ENCODE assay signal across 1 cellular context in genomic region chr17:50865868-50866260, GRCh38.
TF ChIP-seq lines count a peak whose summit lies in the region.

No MANE protein-coding gene starts in this region.

TF ChIP-seq in K562, 482 proteins besides CTCF, POLR2A, EP300 and RAD21:
- no peak for TF ChIP-seq ZBTB9 (CRISPR knock-in tag; IDR thresholded peaks at IDR 0.05)
- TF ChIP-seq BCLAF1 (IDR thresholded peaks at IDR 0.05; ENCODE audit: borderline replicate concordance in 1 of 2, control insufficient read depth in 1 of 2, low read depth in 2 of 2, low read length in 1 of 2): 0 out of 4 replicates have a peak, but pooled peaks of 1 of the 2 experiments have one; percentile 50
- no peak for TF ChIP-seq E4F1 (CRISPR knock-in tag; IDR thresholded peaks at IDR 0.05; ENCODE audit: borderline replicate concordance)
- TF ChIP-seq ZKSCAN1 (IDR thresholded peaks at IDR 0.05; ENCODE audit: low read depth, low read length): no peak
- TF ChIP-seq EP400 (IDR thresholded peaks at IDR 0.05): 0 out of 2 replicates have a peak, but pooled peaks have one; percentile 6
- TF ChIP-seq RBBP5 (IDR thresholded peaks at IDR 0.05; ENCODE audit: borderline replicate concordance, insufficient read depth, low read length, poor library complexity, severe bottlenecking): peak; percentile 17
- TF ChIP-seq PCBP1 (IDR thresholded peaks at IDR 0.05; ENCODE audit: low read depth, low read length, poor library complexity, severe bottlenecking): no peak
- TF ChIP-seq ZNF133 (CRISPR knock-in tag; IDR thresholded peaks at IDR 0.05): no peak
- 0 out of 2 replicates have a peak, but pooled peaks have one; percentile 38 for TF ChIP-seq ZNF445 (CRISPR knock-in tag; IDR thresholded peaks at IDR 0.05; ENCODE audit: low read depth)
- TF ChIP-seq PHF8 (IDR thresholded peaks at IDR 0.05; ENCODE audit: borderline replicate concordance, low read length): peak; percentile 77
- TF ChIP-seq E2F1 (CRISPR knock-in tag; IDR thresholded peaks at IDR 0.05): 0 out of 2 replicates have a peak, but pooled peaks have one; percentile 74
- 0 out of 4 replicates have a peak, but pooled peaks of 1 of the 2 experiments have one; percentile 59 for TF ChIP-seq MLX (CRISPR knock-in tag; conservative IDR thresholded peaks at IDR 0.05)
- no peak for TF ChIP-seq LARP7 (IDR thresholded peaks at IDR 0.05)
- TF ChIP-seq GATAD2B (IDR thresholded peaks at IDR 0.05; ENCODE audit: borderline replicate concordance): 0 out of 2 replicates have a peak, but pooled peaks have one; percentile 22
- peak; percentile 65; the same call in 1 of the 2 replicates for TF ChIP-seq TGIF2 (CRISPR knock-in tag; IDR thresholded peaks at IDR 0.05)
- TF ChIP-seq, protein P1, sequence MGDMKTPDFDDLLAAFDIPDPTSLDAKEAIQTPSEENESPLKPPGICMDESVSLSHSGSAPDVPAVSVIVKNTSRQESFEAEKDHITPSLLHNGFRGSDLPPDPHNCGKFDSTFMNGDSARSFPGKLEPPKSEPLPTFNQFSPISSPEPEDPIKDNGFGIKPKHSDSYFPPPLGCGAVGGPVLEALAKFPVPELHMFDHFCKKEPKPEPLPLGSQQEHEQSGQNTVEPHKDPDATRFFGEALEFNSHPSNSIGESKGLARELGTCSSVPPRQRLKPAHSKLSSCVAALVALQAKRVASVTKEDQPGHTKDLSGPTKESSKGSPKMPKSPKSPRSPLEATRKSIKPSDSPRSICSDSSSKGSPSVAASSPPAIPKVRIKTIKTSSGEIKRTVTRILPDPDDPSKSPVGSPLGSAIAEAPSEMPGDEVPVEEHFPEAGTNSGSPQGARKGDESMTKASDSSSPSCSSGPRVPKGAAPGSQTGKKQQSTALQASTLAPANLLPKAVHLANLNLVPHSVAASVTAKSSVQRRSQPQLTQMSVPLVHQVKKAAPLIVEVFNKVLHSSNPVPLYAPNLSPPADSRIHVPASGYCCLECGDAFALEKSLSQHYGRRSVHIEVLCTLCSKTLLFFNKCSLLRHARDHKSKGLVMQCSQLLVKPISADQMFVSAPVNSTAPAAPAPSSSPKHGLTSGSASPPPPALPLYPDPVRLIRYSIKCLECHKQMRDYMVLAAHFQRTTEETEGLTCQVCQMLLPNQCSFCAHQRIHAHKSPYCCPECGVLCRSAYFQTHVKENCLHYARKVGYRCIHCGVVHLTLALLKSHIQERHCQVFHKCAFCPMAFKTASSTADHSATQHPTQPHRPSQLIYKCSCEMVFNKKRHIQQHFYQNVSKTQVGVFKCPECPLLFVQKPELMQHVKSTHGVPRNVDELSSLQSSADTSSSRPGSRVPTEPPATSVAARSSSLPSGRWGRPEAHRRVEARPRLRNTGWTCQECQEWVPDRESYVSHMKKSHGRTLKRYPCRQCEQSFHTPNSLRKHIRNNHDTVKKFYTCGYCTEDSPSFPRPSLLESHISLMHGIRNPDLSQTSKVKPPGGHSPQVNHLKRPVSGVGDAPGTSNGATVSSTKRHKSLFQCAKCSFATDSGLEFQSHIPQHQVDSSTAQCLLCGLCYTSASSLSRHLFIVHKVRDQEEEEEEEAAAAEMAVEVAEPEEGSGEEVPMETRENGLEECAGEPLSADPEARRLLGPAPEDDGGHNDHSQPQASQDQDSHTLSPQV (IDR thresholded peaks at IDR 0.05): 0 out of 2 replicates have a peak, but pooled peaks have one; percentile 22
- no peak for TF ChIP-seq ZKSCAN8 (CRISPR knock-in tag; IDR thresholded peaks at IDR 0.05)
- TF ChIP-seq NR3C1 (CRISPR knock-in tag; IDR thresholded peaks at IDR 0.05): 0 out of 2 replicates have a peak, but pooled peaks have one; percentile 34
- TF ChIP-seq ZNF766 (CRISPR knock-in tag; conservative IDR thresholded peaks at IDR 0.05): peak; percentile 77
- TF ChIP-seq KAT7 (CRISPR knock-in tag; IDR thresholded peaks at IDR 0.05; ENCODE audit: borderline replicate concordance): 0 out of 2 replicates have a peak, but pooled peaks have one; percentile 53
- TF ChIP-seq MAZ (CRISPR knock-in tag; conservative IDR thresholded peaks at IDR 0.05 in 1 of 2, IDR thresholded peaks at IDR 0.05 in 1 of 2): 0 out of 4 replicates have a peak, but pooled peaks of 1 of the 2 experiments have one; percentile 4
- 0 out of 4 replicates have a peak, but pooled peaks of 1 of the 2 experiments have one; percentile 15 for TF ChIP-seq SIN3A (IDR thresholded peaks at IDR 0.05; ENCODE audit: borderline replicate concordance in 2 of 2, control insufficient read depth in 1 of 2, low read depth in 2 of 2, low read length in 2 of 2)
- no peak for TF ChIP-seq SMARCE1 (IDR thresholded peaks at IDR 0.05)
- TF ChIP-seq E2F6 (IDR thresholded peaks at IDR 0.05; ENCODE audit: borderline replicate concordance in 1 of 2, extremely low read depth in 1 of 2, insufficient read depth in 1 of 2, insufficient read length in 1 of 2, low read depth in 1 of 2, low read length in 1 of 2, poor library complexity in 1 of 2, severe bottlenecking in 1 of 2): peak in 1 of 2 experiments; percentile 2
- TF ChIP-seq MED1 (CRISPR knock-in tag; IDR thresholded peaks at IDR 0.05; ENCODE audit: borderline replicate concordance): 0 out of 2 replicates have a peak, but pooled peaks have one; percentile 25
- no peak for TF ChIP-seq SNIP1 (IDR thresholded peaks at IDR 0.05; ENCODE audit: low read depth)
- TF ChIP-seq ZBTB1 (CRISPR knock-in tag; IDR thresholded peaks at IDR 0.05; ENCODE audit: borderline replicate concordance, low read depth): 0 out of 2 replicates have a peak, but pooled peaks have one; percentile 62
- TF ChIP-seq KDM2B (CRISPR knock-in tag; IDR thresholded peaks at IDR 0.05): 0 out of 2 replicates have a peak, but pooled peaks have one; percentile 71
- TF ChIP-seq, protein P2, sequence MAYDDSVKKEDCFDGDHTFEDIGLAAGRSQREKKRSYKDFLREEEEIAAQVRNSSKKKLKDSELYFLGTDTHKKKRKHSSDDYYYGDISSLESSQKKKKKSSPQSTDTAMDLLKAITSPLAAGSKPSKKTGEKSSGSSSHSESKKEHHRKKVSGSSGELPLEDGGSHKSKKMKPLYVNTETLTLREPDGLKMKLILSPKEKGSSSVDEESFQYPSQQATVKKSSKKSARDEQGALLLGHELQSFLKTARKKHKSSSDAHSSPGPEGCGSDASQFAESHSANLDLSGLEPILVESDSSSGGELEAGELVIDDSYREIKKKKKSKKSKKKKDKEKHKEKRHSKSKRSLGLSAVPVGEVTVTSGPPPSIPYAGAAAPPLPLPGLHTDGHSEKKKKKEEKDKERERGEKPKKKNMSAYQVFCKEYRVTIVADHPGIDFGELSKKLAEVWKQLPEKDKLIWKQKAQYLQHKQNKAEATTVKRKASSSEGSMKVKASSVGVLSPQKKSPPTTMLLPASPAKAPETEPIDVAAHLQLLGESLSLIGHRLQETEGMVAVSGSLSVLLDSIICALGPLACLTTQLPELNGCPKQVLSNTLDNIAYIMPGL (CRISPR knock-in tag; IDR thresholded peaks at IDR 0.05): 0 out of 2 replicates have a peak, but pooled peaks have one; percentile 25
- TF ChIP-seq ZC3H4 (CRISPR knock-in tag; IDR thresholded peaks at IDR 0.05; ENCODE audit: borderline replicate concordance): peak; percentile 96
- TF ChIP-seq NR4A1 (CRISPR knock-in tag; IDR thresholded peaks at IDR 0.05): peak; percentile 64; the same call in 1 of the 2 replicates
- TF ChIP-seq NR4A1 (tag; IDR thresholded peaks at IDR 0.05): no peak
- 0 out of 2 replicates have a peak, but pooled peaks have one; percentile 9 for TF ChIP-seq FOXP1 (CRISPR knock-in tag; IDR thresholded peaks at IDR 0.05)
- TF ChIP-seq, protein P3, sequence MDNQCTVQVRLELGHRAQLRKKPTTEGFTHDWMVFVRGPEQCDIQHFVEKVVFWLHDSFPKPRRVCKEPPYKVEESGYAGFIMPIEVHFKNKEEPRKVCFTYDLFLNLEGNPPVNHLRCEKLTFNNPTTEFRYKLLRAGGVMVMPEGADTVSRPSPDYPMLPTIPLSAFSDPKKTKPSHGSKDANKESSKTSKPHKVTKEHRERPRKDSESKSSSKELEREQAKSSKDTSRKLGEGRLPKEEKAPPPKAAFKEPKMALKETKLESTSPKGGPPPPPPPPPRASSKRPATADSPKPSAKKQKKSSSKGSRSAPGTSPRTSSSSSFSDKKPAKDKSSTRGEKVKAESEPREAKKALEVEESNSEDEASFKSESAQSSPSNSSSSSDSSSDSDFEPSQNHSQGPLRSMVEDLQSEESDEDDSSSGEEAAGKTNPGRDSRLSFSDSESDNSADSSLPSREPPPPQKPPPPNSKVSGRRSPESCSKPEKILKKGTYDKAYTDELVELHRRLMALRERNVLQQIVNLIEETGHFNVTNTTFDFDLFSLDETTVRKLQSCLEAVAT (IDR thresholded peaks at IDR 0.05): peak in 1 of 2 experiments; percentile 54; a peak in 2 of 4 replicates
- peak; percentile 28; the same call in 1 of the 2 replicates for TF ChIP-seq SIN3B (IDR thresholded peaks at IDR 0.05; ENCODE audit: low read depth)
- no peak for TF ChIP-seq ZNF174 (CRISPR knock-in tag; IDR thresholded peaks at IDR 0.05)
- 0 out of 2 replicates have a peak, but pooled peaks have one; percentile 69 for TF ChIP-seq PREB (CRISPR knock-in tag; IDR thresholded peaks at IDR 0.05)
- peak; percentile 48 for TF ChIP-seq FUS (optimal IDR thresholded peaks at IDR 0.05; ENCODE audit: low read depth, low read length)
